ENCODE assay signal across 30 cellular contexts in genomic region chr9:111874500-111874899, GRCh38. TPM values are rescaled to one million over a fixed set of nuclear protein-coding genes. Genes with fewer than 3 reads are reported as not detected.
A peak's percentile ranks its signal among the peaks of the same experiment; 100 is the strongest.
DNase-seq lines count a peak whose midpoint lies in the region; ATAC-seq, FAIRE-seq and TF ChIP-seq lines count a peak whose summit lies in the region.
"Had no signal": no experiment of that assay in that cellular context is flagged by ENCODE, and none has a peak within 500 bp of the region (broad histone marks: within the 10 kb centered on the region; RNA-seq: fewer than 3 reads in every experiment).

No MANE protein-coding gene starts in this region.

- H3K27ac ChIP-seq in mammary epithelial cell (ENCODE audit: insufficient read depth, low read depth, low read length), result peak overlapping the region; percentile 61
- peak overlapping the region; percentile 38 for H3K27ac ChIP-seq in VCaP
- H3K27ac ChIP-seq in lower lobe of right lung, result no peak overlapping the region
- H3K27ac ChIP-seq: PC-9 had no signal

- H3K27ac Mint-ChIP-seq in MCF 10A (ENCODE audit: low read depth, unreplicated experiment), result no peak overlapping the region
- H3K27ac Mint-ChIP-seq: CD14-positive monocyte; CD8-positive, alpha-beta memory T cell had no signal

- dilution Hi-C loops in mammary epithelial cell (cut with HindIII; ENCODE audit: low sequenced_read_pairs), result no loop called here

- peak; percentile 74 for DNase-seq in mammary epithelial cell
- no peak for DNase-seq in MCF 10A (ENCODE audit: unreplicated experiment)
- DNase-seq in lower lobe of right lung, result no peak
- DNase-seq in HK-2 (ENCODE audit: unreplicated experiment), result no peak
- no peak for DNase-seq in frontal cortex (ENCODE audit: low spot score in 2 of 2)
- DNase-seq: 8988T; ACHN; BE2C; Calu3; CD8-positive, alpha-beta memory T cell; DMS79 treated with DMSO at 0.1 percent for 48 hours; GF-D8; Karpas-422; NCI-H1092 treated with DMSO at 0.1 percent for 48 hours; NCI-H1436; NCI-H187; NCI-H2081 treated with DMSO at 0.1 percent for 48 hours; NCI-H446; NCI-H524 treated with DMSO at 0.1 percent for 48 hours; NCI-H774; PC-9; RPMI8226; SHP77 treated with DMSO at 0.1 percent for 48 hours had no signal

- ATAC-seq in esophagus mucosa (peak; percentile 73), HG03025 (IDR thresholded peaks at IDR 0.05; ENCODE audit: low FRiP score, unreplicated experiment) (no peak), lower lobe of right lung (no peak)
- ATAC-seq: HCT116 had no signal

- H3K4me1 ChIP-seq in mammary epithelial cell (ENCODE audit: insufficient read depth, low read length), result peaks cover 26% of the 10 kb centered on the region
- H3K4me1 ChIP-seq in lower lobe of right lung, result no peaks in the 10 kb centered on the region
- H3K4me1 ChIP-seq: BE2C had no signal

- H3K36me3 ChIP-seq in mammary epithelial cell (ENCODE audit: insufficient read depth, low read length), result no peaks in the 10 kb centered on the region
- no peaks in the 10 kb centered on the region for H3K36me3 ChIP-seq in lower lobe of right lung
- H3K36me3 ChIP-seq: BE2C had no signal

- no peaks in the 10 kb centered on the region for H3K36me3 Mint-ChIP-seq in MCF 10A (ENCODE audit: insufficient read depth, unreplicated experiment)
- H3K36me3 Mint-ChIP-seq: CD14-positive monocyte had no signal

- H3K27me3 Mint-ChIP-seq in MCF 10A (ENCODE audit: insufficient read depth, unreplicated experiment), result no peaks in the 10 kb centered on the region

- H3K4me1 Mint-ChIP-seq in MCF 10A (ENCODE audit: insufficient read depth, unreplicated experiment), result peaks cover 13% of the 10 kb centered on the region
- H3K4me1 Mint-ChIP-seq: CD14-positive monocyte had no signal

- H3K9me3 ChIP-seq in mammary epithelial cell (replicated peaks; ENCODE audit: insufficient read depth, low read length) (no peaks in the 10 kb centered on the region), lower lobe of right lung (no peaks in the 10 kb centered on the region)
- H3K9me3 ChIP-seq: BE2C had no signal

- in situ Hi-C loops in mammary epithelial cell (cut with MboI; ENCODE audit: low sequenced_read_pairs in 2 of 2), result no loop called here

- H2AFZ ChIP-seq in mammary epithelial cell (ENCODE audit: low read depth, low read length), result peak overlapping the region; percentile 91
- H2AFZ ChIP-seq: PC-9 had no signal

- H3K4me2 ChIP-seq in mammary epithelial cell (ENCODE audit: insufficient read depth, low read depth, low read length), result peak overlapping the region; percentile 6
- H3K4me2 ChIP-seq: PC-9 had no signal

- POLR2A ChIA-PET in MCF 10A (lab: Yijun Ruan, JAX), result interaction anchor here (1.0 kb wide), 1 partner anchor 22 kb away, joined by 5 read pairs; the partner anchor contains the start of gene UGCG

- no peak overlapping the region for H3K4me3 Mint-ChIP-seq in MCF 10A (ENCODE audit: unreplicated experiment)
- H3K4me3 Mint-ChIP-seq: CD14-positive monocyte; CD8-positive, alpha-beta memory T cell had no signal

- H3K27me3 ChIP-seq in mammary epithelial cell (ENCODE audit: insufficient read depth, low read length) (no peaks in the 10 kb centered on the region), lower lobe of right lung (ENCODE audit: low read depth) (no peaks in the 10 kb centered on the region)
- H3K27me3 ChIP-seq: BE2C had no signal

- intact Hi-C loops in mammary epithelial cell (cut with micrococcal nuclease) (no loop called here), MCF 10A (cut with micrococcal nuclease) (no loop called here), lower lobe of right lung (cut with DNase I) (no loop called here)

- H3K9ac ChIP-seq in mammary epithelial cell (ENCODE audit: insufficient read depth, low read length), result no peak overlapping the region

- CTCF ChIA-PET in mammary epithelial cell (lab: Charles Lee; ENCODE audit: low non-redundant PET), result no interaction called here
- CTCF ChIA-PET in MCF 10A (lab: Yijun Ruan, JAX), result interaction anchor here (0.6 to 0.7 kb wide), 2 partner anchors 52 to 556 kb away, joined by 3 read pairs; no protein-coding TSS in a partner anchor

- 17% methylated on average over 2 of the region's 2 CpGs for WGBS in mammary epithelial cell (ENCODE audit: low coverage, missing lambda C conversion rate)

- TF ChIP-seq CTCF in mammary epithelial cell (conservative IDR thresholded peaks at IDR 0.05 in 1 of 2, IDR thresholded peaks at IDR 0.05 in 1 of 2; ENCODE audit: extremely low read depth in 1 of 2, insufficient read depth in 1 of 2, low read depth in 1 of 2, low read length in 2 of 2) (no peak), MCF 10A (IDR thresholded peaks at IDR 0.05; ENCODE audit: unreplicated experiment) (no peak), VCaP (conservative IDR thresholded peaks at IDR 0.05) (no peak), lower lobe of right lung (IDR thresholded peaks at IDR 0.05) (no peak)

- H3K4me3 ChIP-seq in mammary epithelial cell (replicated peaks in 1 of 3; ENCODE audit: insufficient read depth in 1 of 3, low read depth in 2 of 3, low read length in 3 of 3) (no peak overlapping the region), lower lobe of right lung (no peak overlapping the region)
- H3K4me3 ChIP-seq: PC-9 had no signal

- no peaks in the 10 kb centered on the region for H4K20me1 ChIP-seq in mammary epithelial cell (ENCODE audit: insufficient read depth, low read length)

- no peaks in the 10 kb centered on the region for H3K9me3 Mint-ChIP-seq in MCF 10A (ENCODE audit: unreplicated experiment)
- H3K9me3 Mint-ChIP-seq: CD8-positive, alpha-beta memory T cell had no signal

- H3K79me2 ChIP-seq in mammary epithelial cell (ENCODE audit: insufficient read depth, low read length), result no peaks in the 10 kb centered on the region

- BruUV-seq in mammary epithelial cell (replicated peaks; lab: Mats Ljungman, UMichigan), result no TSS peak
- BruUV-seq in MCF 10A (replicated peaks; lab: Mats Ljungman, UMichigan), result no TSS peak

- FAIRE-seq in frontal cortex (lab: Jason Lieb, UNC), result no peak
- FAIRE-seq: GM12892, GM19239 had no signal

RNA-seq across cellular contexts. Expression of gene UGCG, which starts 22.1 kb away (rescaled TPM):
- total RNA-seq in mammary epithelial cell (10 to 100 TPM; 44.8 to 51.2 TPM), MCF 10A (2022) (29.5 and 31.4 TPM in 2 replicates), esophagus mucosa (61.0 TPM), lower lobe of right lung (41.3 TPM), frontal cortex (83.2 TPM)
- polyA plus RNA-seq in mammary epithelial cell, result 21.6 TPM
- polyA minus RNA-seq in mammary epithelial cell, result 21.4 TPM
